9 cellular contexts compared by ENCODE assay signal in genomic region chr2:15034246-15034645, GRCh38.
"Had no signal": no experiment of that assay in that cellular context is flagged by ENCODE, and none has a peak within 500 bp of the region (broad histone marks: within the 10 kb centered on the region; RNA-seq: fewer than 3 reads in every experiment).

No MANE protein-coding gene starts in this region.

- H3K4me3 Mint-ChIP-seq: HFFc6, IgD-negative memory B cell had no signal

- H2AFZ ChIP-seq: GM23248 had no signal

- DNase-seq: GM23248, GOT3, H7, HFFc6, KBM-7 had no signal

- H3K9me3 ChIP-seq: HAP-1 had no signal

- ATAC-seq: HCT116 had no signal

- H3K27ac ChIP-seq: GM23248 had no signal

- H3K9ac ChIP-seq: GM23248 had no signal

- H3K36me3 ChIP-seq: HAP-1 had no signal

- H3K4me3 ChIP-seq: GM23248, HAP-1 had no signal

- H3K27ac Mint-ChIP-seq: HFFc6, IgD-negative memory B cell had no signal

- FAIRE-seq: HTR-8/SVneo had no signal
